Comparison of ENCODE assay signal across 8 cellular contexts in genomic region chr22:40656651-40657050, GRCh38. TPM values are rescaled to one million over a fixed set of nuclear protein-coding genes. Genes with fewer than 3 reads are reported as not detected.
"Had no signal": no experiment of that assay in that cellular context is flagged by ENCODE, and none has a peak within 500 bp of the region (broad histone marks: within the 10 kb centered on the region; RNA-seq: fewer than 3 reads in every experiment).

No MANE protein-coding gene starts in this region.

RNA-seq across cellular contexts. Expression of gene MCHR1, which starts 22.6 kb away (rescaled TPM):
- total RNA-seq: kidney; left colon; lower lobe of right lung; lung microvascular endothelial cell; mesenteric fat pad; mononuclear cell; naive thymus-derived CD4-positive, alpha-beta T cell had no signal
- polyA plus RNA-seq: immature natural killer cell; naive thymus-derived CD4-positive, alpha-beta T cell had no signal
